1 cellular context compared by ENCODE assay signal in genomic region chr12:4112734-4113396, GRCh38.
TF ChIP-seq lines count a peak whose summit lies in the region.

No MANE protein-coding gene starts in this region.

TF ChIP-seq in GM12878, 131 proteins besides CTCF, POLR2A, EP300 and RAD21 (continued from another document):
- TF ChIP-seq, protein P1, sequence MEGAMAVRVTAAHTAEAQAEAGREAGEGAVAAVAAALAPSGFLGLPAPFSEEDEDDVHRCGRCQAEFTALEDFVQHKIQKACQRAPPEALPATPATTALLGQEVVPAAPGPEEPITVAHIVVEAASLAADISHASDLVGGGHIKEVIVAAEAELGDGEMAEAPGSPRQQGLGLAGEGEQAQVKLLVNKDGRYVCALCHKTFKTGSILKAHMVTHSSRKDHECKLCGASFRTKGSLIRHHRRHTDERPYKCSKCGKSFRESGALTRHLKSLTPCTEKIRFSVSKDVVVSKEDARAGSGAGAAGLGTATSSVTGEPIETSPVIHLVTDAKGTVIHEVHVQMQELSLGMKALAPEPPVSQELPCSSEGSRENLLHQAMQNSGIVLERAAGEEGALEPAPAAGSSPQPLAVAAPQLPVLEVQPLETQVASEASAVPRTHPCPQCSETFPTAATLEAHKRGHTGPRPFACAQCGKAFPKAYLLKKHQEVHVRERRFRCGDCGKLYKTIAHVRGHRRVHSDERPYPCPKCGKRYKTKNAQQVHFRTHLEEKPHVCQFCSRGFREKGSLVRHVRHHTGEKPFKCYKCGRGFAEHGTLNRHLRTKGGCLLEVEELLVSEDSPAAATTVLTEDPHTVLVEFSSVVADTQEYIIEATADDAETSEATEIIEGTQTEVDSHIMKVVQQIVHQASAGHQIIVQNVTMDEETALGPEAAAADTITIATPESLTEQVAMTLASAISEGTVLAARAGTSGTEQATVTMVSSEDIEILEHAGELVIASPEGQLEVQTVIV (IDR thresholded peaks at IDR 0.05; ENCODE audit: borderline replicate concordance, partially characterized antibody) = no peak
- TF ChIP-seq TCF3 (IDR thresholded peaks at IDR 0.05; ENCODE audit: borderline replicate concordance, insufficient read depth, low read depth, low read length) (peak; percentile 83), HCFC1 (IDR thresholded peaks at IDR 0.05; ENCODE audit: low read length) (no peak), ZNF24 (IDR thresholded peaks at IDR 0.05) (peak; percentile 98)
- TF ChIP-seq, protein P2, sequence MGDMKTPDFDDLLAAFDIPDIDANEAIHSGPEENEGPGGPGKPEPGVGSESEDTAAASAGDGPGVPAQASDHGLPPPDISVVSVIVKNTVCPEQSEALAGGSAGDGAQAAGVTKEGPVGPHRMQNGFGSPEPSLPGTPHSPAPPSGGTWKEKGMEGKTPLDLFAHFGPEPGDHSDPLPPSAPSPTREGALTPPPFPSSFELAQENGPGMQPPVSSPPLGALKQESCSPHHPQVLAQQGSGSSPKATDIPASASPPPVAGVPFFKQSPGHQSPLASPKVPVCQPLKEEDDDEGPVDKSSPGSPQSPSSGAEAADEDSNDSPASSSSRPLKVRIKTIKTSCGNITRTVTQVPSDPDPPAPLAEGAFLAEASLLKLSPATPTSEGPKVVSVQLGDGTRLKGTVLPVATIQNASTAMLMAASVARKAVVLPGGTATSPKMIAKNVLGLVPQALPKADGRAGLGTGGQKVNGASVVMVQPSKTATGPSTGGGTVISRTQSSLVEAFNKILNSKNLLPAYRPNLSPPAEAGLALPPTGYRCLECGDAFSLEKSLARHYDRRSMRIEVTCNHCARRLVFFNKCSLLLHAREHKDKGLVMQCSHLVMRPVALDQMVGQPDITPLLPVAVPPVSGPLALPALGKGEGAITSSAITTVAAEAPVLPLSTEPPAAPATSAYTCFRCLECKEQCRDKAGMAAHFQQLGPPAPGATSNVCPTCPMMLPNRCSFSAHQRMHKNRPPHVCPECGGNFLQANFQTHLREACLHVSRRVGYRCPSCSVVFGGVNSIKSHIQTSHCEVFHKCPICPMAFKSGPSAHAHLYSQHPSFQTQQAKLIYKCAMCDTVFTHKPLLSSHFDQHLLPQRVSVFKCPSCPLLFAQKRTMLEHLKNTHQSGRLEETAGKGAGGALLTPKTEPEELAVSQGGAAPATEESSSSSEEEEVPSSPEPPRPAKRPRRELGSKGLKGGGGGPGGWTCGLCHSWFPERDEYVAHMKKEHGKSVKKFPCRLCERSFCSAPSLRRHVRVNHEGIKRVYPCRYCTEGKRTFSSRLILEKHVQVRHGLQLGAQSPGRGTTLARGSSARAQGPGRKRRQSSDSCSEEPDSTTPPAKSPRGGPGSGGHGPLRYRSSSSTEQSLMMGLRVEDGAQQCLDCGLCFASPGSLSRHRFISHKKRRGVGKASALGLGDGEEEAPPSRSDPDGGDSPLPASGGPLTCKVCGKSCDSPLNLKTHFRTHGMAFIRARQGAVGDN (IDR thresholded peaks at IDR 0.05) = 0 out of 2 replicates have a peak, but pooled peaks have one; percentile 37
